ENCODE assay signal across 5 cellular contexts in genomic region chr9:93939589-93939988, GRCh38. TPM values are rescaled to one million over a fixed set of nuclear protein-coding genes. Genes with fewer than 3 reads are reported as not detected.
"Had no signal": no experiment of that assay in that cellular context is flagged by ENCODE, and none has a peak within 500 bp of the region (broad histone marks: within the 10 kb centered on the region; RNA-seq: fewer than 3 reads in every experiment).

No MANE protein-coding gene starts in this region.

RNA-seq across cellular contexts. Expression of gene BARX1, which starts 15.6 kb away (rescaled TPM):
- total RNA-seq: GM23248, H4, HFFc6, HT1080, IMR-90 had no signal
- polyA plus RNA-seq: GM23248, IMR-90 had no signal
